Comparison of ENCODE assay signal across 15 cellular contexts in the genomic region with DNA sequence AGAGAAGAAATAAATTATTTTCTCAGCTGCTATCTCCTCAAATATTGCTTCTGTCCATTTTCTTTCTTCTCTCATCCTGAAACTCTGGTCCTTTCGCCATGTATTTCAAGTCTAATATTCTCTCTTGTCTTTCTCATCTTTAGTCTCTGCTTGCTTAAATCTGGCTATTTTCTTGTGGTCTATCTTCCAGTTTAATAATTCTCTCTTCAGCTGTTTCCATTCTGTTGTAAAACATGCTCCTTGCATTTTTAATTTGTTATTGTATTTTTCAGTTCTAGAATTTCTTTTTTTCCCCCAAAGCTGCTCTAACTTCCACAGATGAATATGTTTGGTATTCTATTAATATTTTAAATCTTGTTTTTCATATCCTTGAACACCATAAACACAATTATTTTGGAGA.
"Had no signal": no experiment of that assay in that cellular context is flagged by ENCODE, and none has a peak within 500 bp of the region (broad histone marks: within the 10 kb centered on the region; RNA-seq: fewer than 3 reads in every experiment).

No MANE protein-coding gene starts in this region.

- H3K4me1 ChIP-seq: right atrium auricular region had no signal

- FAIRE-seq: colon, urothelium cell line had no signal

- H3K4me3 ChIP-seq: right atrium auricular region, smooth muscle cell had no signal

- H3K27me3 ChIP-seq: right atrium auricular region had no signal

- H3K27ac ChIP-seq: right atrium auricular region had no signal

- H3K36me3 ChIP-seq: right atrium auricular region had no signal

- ATAC-seq: left lobe of liver, natural killer cell had no signal

- DNase-seq: dermis blood vessel endothelial cell; effector CD8-positive, alpha-beta T cell; foreskin melanocyte; hippocampal formation; islet precursor cell; mammary epithelial cell; natural killer cell; posterior cingulate gyrus; stimulated activated CD4-positive, alpha-beta T cell treated with anti-CD3 and anti-CD28 coated beads, Interleukin-2, amount 100 ng/mL, for 48 hours; stimulated activated naive CD4-positive, alpha-beta T cell treated with Interleukin-2 at 50 U/mL for 16 hours had no signal

- H3K4me2 ChIP-seq: smooth muscle cell had no signal
